Comparison of ENCODE assay signal across 17 cellular contexts in genomic region chr17:32568673-32569072, GRCh38.
"Had no signal": no experiment of that assay in that cellular context is flagged by ENCODE, and none has a peak within 500 bp of the region (broad histone marks: within the 10 kb centered on the region; RNA-seq: fewer than 3 reads in every experiment).

No MANE protein-coding gene starts in this region.

- H3K4me3 ChIP-seq: colonic mucosa, pancreas, tibial nerve had no signal

- H3K4me1 ChIP-seq: colonic mucosa, pancreas, tibial nerve had no signal

- H3K9me3 ChIP-seq: colonic mucosa, pancreas, tibial nerve had no signal

- H3K9me3 Mint-ChIP-seq: activated naive CD4-positive, alpha-beta T cell treated with anti-CD3 and anti-CD28 coated beads, Interleukin-2, amount 50 U/mL, for 72 hours; activated T-helper 1 cell treated with anti-CD3 and anti-CD28 coated beads, Interleukin-12 subunit alpha, Interleukin-12 subunit beta, Interleukin-2, Interleukin-4 antibody, amounts not matched to agents 30 ng/mL and 10 ng/mL and 1 ng/mL, durations not matched to agents 14 hours and 24 hours and 36 hours; nephron progenitor cell; stimulated activated naive CD8-positive, alpha-beta T cell treated with anti-CD3 and anti-CD28 coated beads, Interleukin-15, amount 100 ng/mL, for 72 hours had no signal

- H3K27ac Mint-ChIP-seq: activated CD8-positive, alpha-beta T cell treated with anti-CD3 and anti-CD28 coated beads, Interleukin-2, amount 10 ng/mL, durations not matched to agents 7 days and 5 days; activated T-helper 1 cell treated with anti-CD3 and anti-CD28 coated beads, Interleukin-12 subunit alpha, Interleukin-12 subunit beta, Interleukin-2, Interleukin-4 antibody, amounts not matched to agents 30 ng/mL and 10 ng/mL and 1 ng/mL, durations not matched to agents 14 hours and 24 hours and 36 hours; nephron progenitor cell; stimulated activated naive CD8-positive, alpha-beta T cell treated with anti-CD3 and anti-CD28 coated beads, Interleukin-15, amount 100 ng/mL, for 72 hours had no signal

- H3K36me3 ChIP-seq: colonic mucosa, pancreas, tibial nerve, WERI-Rb-1 had no signal

- H3K27me3 Mint-ChIP-seq: stimulated activated naive CD8-positive, alpha-beta T cell treated with anti-CD3 and anti-CD28 coated beads, Interleukin-15, amount 100 ng/mL, for 72 hours had no signal

- H3K27me3 ChIP-seq: colonic mucosa, pancreas, tibial nerve had no signal

- H3K27ac ChIP-seq: colonic mucosa, pancreas, tibial nerve, WERI-Rb-1 had no signal

- ATAC-seq: activated CD8-positive, alpha-beta T cell treated with anti-CD3 and anti-CD28 coated beads, Interleukin-2, amount 10 ng/mL, durations not matched to agents 7 days and 5 days; left cardiac atrium; sciatic nerve; stimulated activated naive CD8-positive, alpha-beta T cell treated with anti-CD3 and anti-CD28 coated beads, Interleukin-15, amount 100 ng/mL, for 72 hours had no signal

- DNase-seq: activated CD4-positive, alpha-beta T cell treated with anti-CD3 and anti-CD28 coated beads, Interleukin-2, amount 50 U/mL, for 1 hour; activated CD4-positive, CD25-positive, alpha-beta regulatory T cell treated with anti-CD3 and anti-CD28 coated beads, Interleukin-2, amount 50 U/mL, for 72 hours; activated CD8-positive, alpha-beta T cell treated with anti-CD3 and anti-CD28 coated beads, Interleukin-2, amount 10 ng/mL, durations not matched to agents 7 days and 5 days; colonic mucosa; hippocampal formation; left cardiac atrium; nephron progenitor cell; pancreas; stimulated activated CD4-positive, alpha-beta T cell treated with anti-CD3 and anti-CD28 coated beads, Interleukin-12 subunit alpha, Interleukin-12 subunit beta, amount 100 ng/mL, for 4 hours; stimulated activated CD4-positive, alpha-beta T cell treated with anti-CD3 and anti-CD28 coated beads, Interleukin-4, amount 100 ng/mL, for 4 hours; stimulated activated naive CD8-positive, alpha-beta T cell treated with anti-CD3 and anti-CD28 coated beads, Interleukin-15, amount 100 ng/mL, for 72 hours; T-helper 1 cell; WERI-Rb-1 had no signal

- H3K4me3 Mint-ChIP-seq: activated CD8-positive, alpha-beta T cell treated with anti-CD3 and anti-CD28 coated beads, Interleukin-2, amount 10 ng/mL, durations not matched to agents 7 days and 5 days; activated T-helper 1 cell treated with anti-CD3 and anti-CD28 coated beads, Interleukin-12 subunit alpha, Interleukin-12 subunit beta, Interleukin-2, Interleukin-4 antibody, amounts not matched to agents 30 ng/mL and 10 ng/mL and 1 ng/mL, durations not matched to agents 14 hours and 24 hours and 36 hours; nephron progenitor cell; stimulated activated naive CD8-positive, alpha-beta T cell treated with anti-CD3 and anti-CD28 coated beads, Interleukin-15, amount 100 ng/mL, for 72 hours had no signal
